8 cellular contexts compared by ENCODE assay signal in genomic region chr17:74204474-74204873, GRCh38. TPM values are rescaled to one million over a fixed set of nuclear protein-coding genes. Genes with fewer than 3 reads are reported as not detected.
DNase-seq lines count a peak whose midpoint lies in the region; ATAC-seq and TF ChIP-seq lines count a peak whose summit lies in the region.

No MANE protein-coding gene starts in this region.

- H3K9me3 Mint-ChIP-seq in activated T-cell treated with anti-CD3 and anti-CD28 coated beads, Interleukin-2, amount 50 U/mL, for 72 hours = no peaks in the 10 kb centered on the region
- no peaks in the 10 kb centered on the region for H3K9me3 Mint-ChIP-seq in type B pancreatic cell

- no peak for ATAC-seq in activated T-cell treated with anti-CD3 and anti-CD28 coated beads, Interleukin-2, amount 50 U/mL, for 72 hours (replicated peaks in 1 of 2)
- no peak for ATAC-seq in lower lobe of right lung

- H3K4me3 Mint-ChIP-seq in activated T-cell treated with anti-CD3 and anti-CD28 coated beads, Interleukin-2, amount 50 U/mL, for 72 hours = peak overlapping the region; percentile 93 to 99
- peak overlapping the region; percentile 100 for H3K4me3 Mint-ChIP-seq in type B pancreatic cell

- H3K4me1 Mint-ChIP-seq in activated T-cell treated with anti-CD3 and anti-CD28 coated beads, Interleukin-2, amount 50 U/mL, for 72 hours (ENCODE audit: low read depth) = peaks cover 70% of the 10 kb centered on the region
- H3K4me1 Mint-ChIP-seq in type B pancreatic cell (ENCODE audit: unreplicated experiment) = peaks cover 41% of the 10 kb centered on the region

- H3K27me3 ChIP-seq in lower lobe of right lung (ENCODE audit: low read depth) = peaks cover 15% of the 10 kb centered on the region

- no peaks in the 10 kb centered on the region for H3K9me3 ChIP-seq in lower lobe of right lung

- peak overlapping the region; percentile 86 for H3K27ac ChIP-seq in lower lobe of right lung

- peaks cover 15% of the 10 kb centered on the region for H3K27me3 Mint-ChIP-seq in activated T-cell treated with anti-CD3 and anti-CD28 coated beads, Interleukin-2, amount 50 U/mL, for 72 hours (ENCODE audit: low read depth)
- H3K27me3 Mint-ChIP-seq in type B pancreatic cell = peaks cover 15% of the 10 kb centered on the region

- peak overlapping the region; percentile 89 for H3K27ac Mint-ChIP-seq in activated T-cell treated with anti-CD3 and anti-CD28 coated beads, Interleukin-2, amount 50 U/mL, for 72 hours
- H3K27ac Mint-ChIP-seq in type B pancreatic cell = peak overlapping the region; percentile 99

- H3K4me1 ChIP-seq in lower lobe of right lung = peaks cover 37% of the 10 kb centered on the region

- in situ Hi-C loops in astrocyte of the spinal cord (cut with HindIII; ENCODE audit: low sequenced_read_pairs) = no loop called here

- H3K36me3 ChIP-seq in lower lobe of right lung = peaks cover 50% of the 10 kb centered on the region

- no peak for TF ChIP-seq CTCF in astrocyte of the spinal cord (IDR thresholded peaks at IDR 0.05; ENCODE audit: low read depth, low read length)
- no peak for TF ChIP-seq CTCF in lower lobe of right lung (IDR thresholded peaks at IDR 0.05)
- no peak for TF ChIP-seq CTCF in type B pancreatic cell (conservative IDR thresholded peaks at IDR 0.05)

- intact Hi-C loops in lower lobe of right lung (cut with DNase I) = no loop called here

- no peak for DNase-seq in activated T-cell treated with anti-CD3 and anti-CD28 coated beads, Interleukin-2, amount 50 U/mL, for 72 hours
- DNase-seq in activated T-cell treated with anti-CD3 and anti-CD28 coated beads, Interleukin-2, amount 50 U/mL, for 1 hour = no peak
- DNase-seq in astrocyte of the spinal cord (ENCODE audit: low read depth, low spot score) (no peak), lower lobe of right lung (no peak), type B pancreatic cell (ENCODE audit: extremely low spot score, unreplicated experiment) (no peak), NCI-H146 treated with DMSO at 0.1 percent for 48 hours (lab: John Stamatoyannopoulos, UW; ENCODE audit: unreplicated experiment) (no peak), mesenteric fat pad (ENCODE audit: low spot score) (no peak), NCI-H128 (lab: John Stamatoyannopoulos, UW; ENCODE audit: unreplicated experiment) (no peak)

- H3K4me3 ChIP-seq in astrocyte of the spinal cord (ENCODE audit: low read depth, low read length) = peak overlapping the region; percentile 78
- H3K4me3 ChIP-seq in lower lobe of right lung = peak overlapping the region; percentile 99

- H3K36me3 Mint-ChIP-seq in activated T-cell treated with anti-CD3 and anti-CD28 coated beads, Interleukin-2, amount 50 U/mL, for 72 hours (ENCODE audit: insufficient read depth in 2 of 2) = peaks cover 21 to 27% of the 10 kb centered on the region in 2 donors
- H3K36me3 Mint-ChIP-seq in type B pancreatic cell = peaks cover 24% of the 10 kb centered on the region

RNA-seq across cellular contexts. Expression of gene RPL38, which starts 1.0 kb away (rescaled TPM):
- 1,000 to 10,000 TPM; 1,255 to 1,305 TPM for total RNA-seq in activated T-cell treated with anti-CD3 and anti-CD28 coated beads, Interleukin-2, amount 50 U/mL, for 72 hours
- total RNA-seq in lower lobe of right lung (701 TPM), type B pancreatic cell (ENCODE audit: low replicate concordance) (1,028 and 1,111 TPM in 2 replicates), mesenteric fat pad (642 TPM)

RNA-seq across cellular contexts. Expression of gene TTYH2, which starts 8.9 kb away (rescaled TPM):
- 1 to 10 TPM; 5.3 to 7.2 TPM for total RNA-seq in activated T-cell treated with anti-CD3 and anti-CD28 coated beads, Interleukin-2, amount 50 U/mL, for 72 hours
- total RNA-seq in lower lobe of right lung (7.7 TPM), type B pancreatic cell (ENCODE audit: low replicate concordance) (2.2 and 12.4 TPM in 2 replicates), mesenteric fat pad (5.6 TPM)
